27 cellular contexts compared by ENCODE assay signal in the genomic region with DNA sequence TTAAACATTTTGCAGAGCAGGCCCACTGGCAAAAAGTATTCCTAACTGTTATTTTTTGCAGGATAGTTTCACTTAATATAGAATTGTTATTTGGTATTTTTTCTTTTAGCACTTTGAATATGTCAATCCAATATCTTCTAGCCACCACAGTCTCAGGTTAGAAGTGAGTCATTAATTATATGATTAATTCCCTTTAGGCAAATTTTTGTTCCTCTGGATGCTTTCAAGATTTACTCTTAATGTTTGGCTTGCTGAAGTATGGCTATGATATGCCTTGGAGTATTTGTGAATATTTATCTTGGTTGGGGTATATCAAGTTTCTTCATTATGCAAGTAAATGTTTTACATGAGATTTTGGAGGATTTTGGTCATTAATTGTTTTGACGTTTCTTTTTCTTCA.
A peak's percentile ranks its signal among the peaks of the same experiment; 100 is the strongest.
DNase-seq lines count a peak whose midpoint lies in the region; ATAC-seq, FAIRE-seq and TF ChIP-seq lines count a peak whose summit lies in the region.
"Had no signal": no experiment of that assay in that cellular context is flagged by ENCODE, and none has a peak within 500 bp of the region (broad histone marks: within the 10 kb centered on the region; RNA-seq: fewer than 3 reads in every experiment).

No MANE protein-coding gene starts in this region.

- no peak for TF ChIP-seq CTCF in bronchial epithelial cell (IDR thresholded peaks at IDR 0.05; ENCODE audit: insufficient read depth, low read length, severe bottlenecking)
- no peak for TF ChIP-seq CTCF in foreskin keratinocyte (conservative IDR thresholded peaks at IDR 0.05)
- TF ChIP-seq CTCF in spleen (IDR thresholded peaks at IDR 0.05 in 8 of 11, conservative IDR thresholded peaks at IDR 0.05 in 3 of 11), result no peak

- no peak for FAIRE-seq in bronchial epithelial cell (lab: Jason Lieb, UNC)
- FAIRE-seq: A204.1, GM12878, GM12892, GM18507, GM19239 had no signal

- H3K4me3 ChIP-seq in bronchial epithelial cell (ENCODE audit: low read depth, low read length) (no peak overlapping the region), spleen (no peak overlapping the region)
- H3K4me3 ChIP-seq: BLaER1, GM12878 had no signal

- WGBS in spleen, 5 donors, result 87 to 95% (median 93%) methylated on average over 1 of the region's 1 CpG

- peak; percentile 68 for ATAC-seq in foreskin keratinocyte
- no peak for ATAC-seq in GM18517 (IDR thresholded peaks at IDR 0.05; ENCODE audit: unreplicated experiment)
- ATAC-seq: GM12878 had no signal

- H3K36me3 ChIP-seq in bronchial epithelial cell (ENCODE audit: control insufficient read depth, insufficient read depth, low read length), result no peaks in the 10 kb centered on the region
- no peaks in the 10 kb centered on the region for H3K36me3 ChIP-seq in spleen
- H3K36me3 ChIP-seq: BE2C, BLaER1 had no signal

- intact Hi-C loops in spleen (cut with DNase I; ENCODE audit: low total_unique reads), result no loop called here

- H3K9me3 ChIP-seq in spleen, result peaks cover 0 to 8% (median 0%) of the 10 kb centered on the region in 8 donors
- H3K9me3 ChIP-seq: BE2C, BLaER1 had no signal

- TF ChIP-seq POLR2A in spleen (IDR thresholded peaks at IDR 0.05), result no peak

- DNase-seq in M059J (ENCODE audit: low read depth), result peak; percentile 58
- peak; percentile 83 for DNase-seq in bronchial epithelial cell (ENCODE audit: low read depth)
- peak in 1 of 2 donors; percentile 30 for DNase-seq in foreskin keratinocyte
- DNase-seq in spleen, result no peak
- no peak for DNase-seq in stimulated activated CD4-positive, alpha-beta T cell treated with anti-CD3 and anti-CD28 coated beads, Interleukin-4, amount 100 ng/mL, for 1 hour
- DNase-seq: 8988T; ACHN; BE2C; C1 segment of cervical spinal cord; CD4-positive, alpha-beta memory T cell; CD4-positive, CD25-positive, alpha-beta regulatory T cell; CD8-positive, alpha-beta memory T cell; COR-L47; DMS 273 treated with DMSO at 0.1 percent for 48 hours; DMS153; DMS53; DMS79; DND-41; EL; GDM1 had no signal

- no peaks in the 10 kb centered on the region for H3K27me3 ChIP-seq in bronchial epithelial cell (ENCODE audit: control insufficient read depth, insufficient read depth, low read length)
- no peaks in the 10 kb centered on the region for H3K27me3 ChIP-seq in foreskin keratinocyte
- no peaks in the 10 kb centered on the region for H3K27me3 ChIP-seq in spleen (replicated peaks in 1 of 7)
- H3K27me3 ChIP-seq: BE2C, BLaER1 had no signal

- no peak overlapping the region for H3K27ac ChIP-seq in foreskin keratinocyte
- H3K27ac ChIP-seq in spleen, result no peak overlapping the region
- H3K27ac ChIP-seq: BLaER1 had no signal

- no peaks in the 10 kb centered on the region for H3K4me1 ChIP-seq in foreskin keratinocyte
- H3K4me1 ChIP-seq in spleen, result no peaks in the 10 kb centered on the region
- H3K4me1 ChIP-seq: BE2C, BLaER1 had no signal

Comparison
In these comparisons a context has a peak if more than half of its experiments do, and no peak if none do; other contexts are left out.
1. DNase-seq: peak in M059J (single experiment) and bronchial epithelial cell (single experiment); none in spleen (single experiment) and stimulated activated CD4-positive, alpha-beta T cell treated with anti-CD3 and anti-CD28 coated beads, Interleukin-4, amount 100 ng/mL, for 1 hour (single experiment).